Comparison of ENCODE assay signal across 1 cellular context in genomic region chr22:41204992-41205900, GRCh38.
TF ChIP-seq lines count a peak whose summit lies in the region.

TSS of gene L3MBTL2 (plus strand) at chr22:41205312. CDS start at chr22:41205363, 51 bp downstream.

TF ChIP-seq in K562, 482 proteins besides CTCF, POLR2A, EP300 and RAD21 (continued from another document and continues in another):
- TF ChIP-seq ATF3 (IDR thresholded peaks at IDR 0.05) (no peak), ATF3 (CRISPR knock-in tag; conservative IDR thresholded peaks at IDR 0.05) (no peak), ZBTB12 (CRISPR knock-in tag; IDR thresholded peaks at IDR 0.05) (no peak), SIN3B (IDR thresholded peaks at IDR 0.05; ENCODE audit: low read depth) (peak; percentile 89), FOXP1 (CRISPR knock-in tag; IDR thresholded peaks at IDR 0.05) (peak; percentile 51; the same call in 1 of the 2 replicates), BDP1 (IDR thresholded peaks at IDR 0.05; ENCODE audit: insufficient read depth, insufficient read length) (no peak), ETS1 (conservative IDR thresholded peaks at IDR 0.05; ENCODE audit: control insufficient read depth, low read depth, low read length) (peak; percentile 82), ZNF324 (CRISPR knock-in tag; IDR thresholded peaks at IDR 0.05) (no peak), ZNF143 (CRISPR knock-in tag; IDR thresholded peaks at IDR 0.05) (peak; percentile 94), KDM4B (IDR thresholded peaks at IDR 0.05; ENCODE audit: borderline replicate concordance in 2 of 2, low read depth in 1 of 2) (no peak), ZNF197 (CRISPR knock-in tag; IDR thresholded peaks at IDR 0.05; ENCODE audit: low read depth) (no peak), CREB3L1 (IDR thresholded peaks at IDR 0.05; ENCODE audit: borderline replicate concordance, low read depth) (peak; percentile 60; the same call in 1 of the 2 replicates), MED1 (CRISPR knock-in tag; IDR thresholded peaks at IDR 0.05; ENCODE audit: borderline replicate concordance) (no peak), MEF2A (IDR thresholded peaks at IDR 0.05; ENCODE audit: control insufficient read depth, low read depth, low read length) (no peak), POLR3A (IDR thresholded peaks at IDR 0.05; ENCODE audit: borderline replicate concordance, extremely low read depth, insufficient read depth, insufficient read length) (no peak), HCFC1 (IDR thresholded peaks at IDR 0.05; ENCODE audit: low read depth, low read length) (peak; percentile 95), ASH1L (IDR thresholded peaks at IDR 0.05; ENCODE audit: borderline replicate concordance, low read depth, partially characterized antibody) (peak; percentile 63), TAF1 (IDR thresholded peaks at IDR 0.05; ENCODE audit: control insufficient read depth, extremely low read depth, insufficient read depth, low read length, severe bottlenecking) (peak; percentile 83), ZNF407 (IDR thresholded peaks at IDR 0.05; ENCODE audit: low read depth) (no peak), CREB1 (IDR thresholded peaks at IDR 0.05) (peak; percentile 51; the same call in 1 of the 2 replicates), CREB1 (CRISPR knock-in tag; IDR thresholded peaks at IDR 0.05) (peak; percentile 56; the same call in 1 of the 2 replicates), SIRT6 (IDR thresholded peaks at IDR 0.05; ENCODE audit: low read depth, low read length) (no peak), RERE (CRISPR knock-in tag; IDR thresholded peaks at IDR 0.05; ENCODE audit: borderline replicate concordance) (no peak), AFF4 (CRISPR knock-in tag; IDR thresholded peaks at IDR 0.05) (no peak), HDAC8 (tag; IDR thresholded peaks at IDR 0.05) (no peak), KLF1 (tag; IDR thresholded peaks at IDR 0.05) (no peak), KHSRP (IDR thresholded peaks at IDR 0.05) (no peak), NFYB (IDR thresholded peaks at IDR 0.05; ENCODE audit: extremely low read depth, insufficient read length) (peak; percentile 75), SETDB1 (IDR thresholded peaks at IDR 0.05; ENCODE audit: low read length) (no peak), ZZZ3 (IDR thresholded peaks at IDR 0.05) (no peak), ZNF444 (CRISPR knock-in tag; IDR thresholded peaks at IDR 0.05) (no peak), CGGBP1 (CRISPR knock-in tag; IDR thresholded peaks at IDR 0.05) (no peak), HMGN3 (IDR thresholded peaks at IDR 0.05; ENCODE audit: borderline replicate concordance, extremely low read depth, insufficient read length, low read depth, low read length) (no peak)
